1 cellular context compared by ENCODE assay signal in genomic region chr1:155320252-155320651, GRCh38.
TF ChIP-seq lines count a peak whose summit lies in the region.

No MANE protein-coding gene starts in this region.

TF ChIP-seq in IMR-90, 13 proteins besides CTCF, POLR2A, EP300 and RAD21:
- TF ChIP-seq, protein P1, sequence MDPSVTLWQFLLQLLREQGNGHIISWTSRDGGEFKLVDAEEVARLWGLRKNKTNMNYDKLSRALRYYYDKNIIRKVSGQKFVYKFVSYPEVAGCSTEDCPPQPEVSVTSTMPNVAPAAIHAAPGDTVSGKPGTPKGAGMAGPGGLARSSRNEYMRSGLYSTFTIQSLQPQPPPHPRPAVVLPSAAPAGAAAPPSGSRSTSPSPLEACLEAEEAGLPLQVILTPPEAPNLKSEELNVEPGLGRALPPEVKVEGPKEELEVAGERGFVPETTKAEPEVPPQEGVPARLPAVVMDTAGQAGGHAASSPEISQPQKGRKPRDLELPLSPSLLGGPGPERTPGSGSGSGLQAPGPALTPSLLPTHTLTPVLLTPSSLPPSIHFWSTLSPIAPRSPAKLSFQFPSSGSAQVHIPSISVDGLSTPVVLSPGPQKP (IDR thresholded peaks at IDR 0.05; ENCODE audit: borderline replicate concordance, low read depth, low read length) = no peak
- TF ChIP-seq CEBPB (IDR thresholded peaks at IDR 0.05; ENCODE audit: low read depth, low read length) (no peak), RCOR1 (IDR thresholded peaks at IDR 0.05; ENCODE audit: insufficient replicate concordance, low read length) (no peak), MXI1 (IDR thresholded peaks at IDR 0.05; ENCODE audit: borderline replicate concordance, low read depth, low read length) (no peak), SMC3 (IDR thresholded peaks at IDR 0.05; ENCODE audit: low read depth, low read length) (no peak), CHD1 (IDR thresholded peaks at IDR 0.05; ENCODE audit: low read depth, low read length) (no peak)
